ENCODE assay signal across 18 cellular contexts in the genomic region with DNA sequence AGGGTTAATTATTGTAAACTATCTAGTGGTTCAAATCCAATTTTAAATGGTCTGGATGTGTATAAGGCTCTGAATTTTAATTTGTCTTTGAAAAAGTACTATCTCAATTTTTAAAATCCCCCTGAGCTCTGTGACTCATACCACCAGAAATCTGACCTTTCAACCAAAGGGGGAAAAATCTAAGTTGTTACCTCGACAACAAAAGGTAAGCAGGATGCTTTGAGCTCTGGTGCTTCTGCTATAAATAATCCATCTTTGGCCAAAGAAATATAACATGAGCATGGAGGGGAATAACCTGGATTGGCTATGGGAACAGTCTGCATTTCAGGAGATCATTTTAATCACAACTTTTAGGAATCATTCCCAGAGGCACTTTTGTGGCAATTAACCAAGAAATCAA.
DNase-seq lines count a peak whose midpoint lies in the region; ATAC-seq and TF ChIP-seq lines count a peak whose summit lies in the region.
"Had no signal": no experiment of that assay in that cellular context is flagged by ENCODE, and none has a peak within 500 bp of the region (broad histone marks: within the 10 kb centered on the region; RNA-seq: fewer than 3 reads in every experiment).

No MANE protein-coding gene starts in this region.

- H3K27ac ChIP-seq in smooth muscle cell (ENCODE audit: low read depth) (peak overlapping the region; percentile 77), prostate gland (no peak overlapping the region)

- peak overlapping the region; percentile 14 for H3K9ac ChIP-seq in smooth muscle cell (ENCODE audit: low read depth)

- no peak for ATAC-seq in activated naive CD4-positive, alpha-beta T cell treated with anti-CD3 and anti-CD28 coated beads, Interleukin-2, amount 50 U/mL, for 72 hours

- H3F3A ChIP-seq in smooth muscle cell (ENCODE audit: low read depth), result no peaks in the 10 kb centered on the region

- H3K9me3 ChIP-seq in smooth muscle cell (replicated peaks; ENCODE audit: low read depth) (no peaks in the 10 kb centered on the region), prostate gland (no peaks in the 10 kb centered on the region)
- H3K9me3 ChIP-seq: stomach had no signal

- no peaks in the 10 kb centered on the region for H4K20me1 ChIP-seq in smooth muscle cell (ENCODE audit: low read depth)

- H3K27me3 Mint-ChIP-seq in activated naive CD4-positive, alpha-beta T cell treated with anti-CD3 and anti-CD28 coated beads, Interleukin-2, amount 50 U/mL, for 24 hours, result peaks cover 2% of the 10 kb centered on the region
- H3K27me3 Mint-ChIP-seq: brain had no signal

- no peak for DNase-seq in activated naive CD4-positive, alpha-beta T cell treated with anti-CD3 and anti-CD28 coated beads, Interleukin-2, amount 50 U/mL, for 72 hours (ENCODE audit: low spot score in 2 of 2)
- DNase-seq in RPMI7951 (ENCODE audit: low read depth) (peak; percentile 27), fibroblast of peridontal ligament (ENCODE audit: extremely low read depth) (peak; percentile 28), smooth muscle cell (lab: John Stamatoyannopoulos, UW; ENCODE audit: unreplicated experiment) (no peak), NCI-H2107 treated with DMSO at 0.1 percent for 48 hours (lab: John Stamatoyannopoulos, UW; ENCODE audit: unreplicated experiment) (no peak), HuH-7.5 (ENCODE audit: low spot score) (no peak), prostate gland (ENCODE audit: low spot score) (no peak)
- DNase-seq: ACHN; activated CD4-positive, alpha-beta T cell treated with anti-CD3 and anti-CD28 coated beads, Interleukin-2, amount 10 ng/mL, durations not matched to agents 24 days and 14 days; activated naive CD4-positive, alpha-beta T cell treated with Interleukin-2 at 50 U/mL for 16 hours; CD4-positive, alpha-beta T cell; hypothalamus; NCI-H2107; NCI-H69; nephron progenitor cell; stomach had no signal

- WGBS in smooth muscle cell (ENCODE audit: low lambda C conversion rate), result 0% methylated on average over 1 of the region's 1 CpG
- 0% methylated on average over 1 of the region's 1 CpG for WGBS in prostate gland

- H3K4me3 ChIP-seq in smooth muscle cell (no peak overlapping the region), prostate gland (no peak overlapping the region)
- H3K4me3 ChIP-seq: stomach had no signal

- TF ChIP-seq POLR2A in prostate gland (IDR thresholded peaks at IDR 0.05), result no peak

- no peak overlapping the region for H2AFZ ChIP-seq in smooth muscle cell (ENCODE audit: low read depth)

- no peaks in the 10 kb centered on the region for H3K79me2 ChIP-seq in smooth muscle cell (ENCODE audit: low read depth)

- no peaks in the 10 kb centered on the region for H3K36me3 Mint-ChIP-seq in activated naive CD4-positive, alpha-beta T cell treated with anti-CD3 and anti-CD28 coated beads, Interleukin-2, amount 50 U/mL, for 24 hours
- no peaks in the 10 kb centered on the region for H3K36me3 Mint-ChIP-seq in activated naive CD4-positive, alpha-beta T cell treated with anti-CD3 and anti-CD28 coated beads, Interleukin-2, amount 50 U/mL, for 72 hours
- H3K36me3 Mint-ChIP-seq: brain had no signal

- no peak overlapping the region for H3K4me3 Mint-ChIP-seq in activated naive CD4-positive, alpha-beta T cell treated with anti-CD3 and anti-CD28 coated beads, Interleukin-2, amount 50 U/mL, for 24 hours
- H3K4me3 Mint-ChIP-seq: activated CD4-positive, alpha-beta T cell treated with anti-CD3 and anti-CD28 coated beads, Interleukin-2, amount 10 ng/mL, durations not matched to agents 24 days and 14 days; brain; CD4-positive, alpha-beta T cell; nephron progenitor cell had no signal

- H3K4me1 ChIP-seq in smooth muscle cell (ENCODE audit: low read depth) (peaks cover 5% of the 10 kb centered on the region), prostate gland (replicated peaks) (no peaks in the 10 kb centered on the region)
- H3K4me1 ChIP-seq: stomach had no signal

- no peaks in the 10 kb centered on the region for H3K9me3 Mint-ChIP-seq in activated naive CD4-positive, alpha-beta T cell treated with anti-CD3 and anti-CD28 coated beads, Interleukin-2, amount 50 U/mL, for 24 hours
- H3K9me3 Mint-ChIP-seq in activated naive CD4-positive, alpha-beta T cell treated with anti-CD3 and anti-CD28 coated beads, Interleukin-2, amount 50 U/mL, for 72 hours, result no peaks in the 10 kb centered on the region
- H3K9me3 Mint-ChIP-seq: activated CD4-positive, alpha-beta T cell treated with anti-CD3 and anti-CD28 coated beads, Interleukin-2, amount 10 ng/mL, durations not matched to agents 24 days and 14 days; brain; CD4-positive, alpha-beta T cell; nephron progenitor cell had no signal

- peak overlapping the region; percentile 23 for H3K4me2 ChIP-seq in smooth muscle cell

- TF ChIP-seq CTCF in smooth muscle cell (IDR thresholded peaks at IDR 0.05; ENCODE audit: borderline replicate concordance, insufficient read depth, poor library complexity, severe bottlenecking) (no peak), prostate gland (IDR thresholded peaks at IDR 0.05) (no peak)

- no peaks in the 10 kb centered on the region for H3K36me3 ChIP-seq in smooth muscle cell (ENCODE audit: low read depth)
- no peaks in the 10 kb centered on the region for H3K36me3 ChIP-seq in prostate gland
- H3K36me3 ChIP-seq: stomach had no signal

- peaks cover 5% of the 10 kb centered on the region for H3K4me1 Mint-ChIP-seq in activated naive CD4-positive, alpha-beta T cell treated with anti-CD3 and anti-CD28 coated beads, Interleukin-2, amount 50 U/mL, for 24 hours
- H3K4me1 Mint-ChIP-seq: activated CD4-positive, alpha-beta T cell treated with anti-CD3 and anti-CD28 coated beads, Interleukin-2, amount 10 ng/mL, durations not matched to agents 24 days and 14 days; nephron progenitor cell had no signal

- H3K27me3 ChIP-seq in smooth muscle cell (ENCODE audit: low read depth) (no peaks in the 10 kb centered on the region), prostate gland (replicated peaks; ENCODE audit: insufficient read depth) (no peaks in the 10 kb centered on the region)
- H3K27me3 ChIP-seq: stomach had no signal

- peak overlapping the region; percentile 25 for H3K27ac Mint-ChIP-seq in activated naive CD4-positive, alpha-beta T cell treated with anti-CD3 and anti-CD28 coated beads, Interleukin-2, amount 50 U/mL, for 24 hours
- no peak overlapping the region for H3K27ac Mint-ChIP-seq in activated naive CD4-positive, alpha-beta T cell treated with anti-CD3 and anti-CD28 coated beads, Interleukin-2, amount 50 U/mL, for 72 hours
- H3K27ac Mint-ChIP-seq: activated CD4-positive, alpha-beta T cell treated with anti-CD3 and anti-CD28 coated beads, Interleukin-2, amount 10 ng/mL, durations not matched to agents 24 days and 14 days; CD4-positive, alpha-beta T cell; nephron progenitor cell had no signal

- intact Hi-C loops in prostate gland (cut with DNase I), result no loop called here

Comparison
In these comparisons a context has a peak if more than half of its experiments do, and no peak if none do; other contexts are left out.
1. DNase-seq: peak in RPMI7951 (single experiment) and fibroblast of peridontal ligament (single experiment); none in activated naive CD4-positive, alpha-beta T cell treated with anti-CD3 and anti-CD28 coated beads, Interleukin-2, amount 50 U/mL, for 72 hours (0 of 2), smooth muscle cell (single experiment), NCI-H2107 treated with DMSO at 0.1 percent for 48 hours (single experiment), HuH-7.5 (single experiment) and prostate gland (single experiment).